Comparison of ENCODE assay signal across 21 cellular contexts in the genomic region with DNA sequence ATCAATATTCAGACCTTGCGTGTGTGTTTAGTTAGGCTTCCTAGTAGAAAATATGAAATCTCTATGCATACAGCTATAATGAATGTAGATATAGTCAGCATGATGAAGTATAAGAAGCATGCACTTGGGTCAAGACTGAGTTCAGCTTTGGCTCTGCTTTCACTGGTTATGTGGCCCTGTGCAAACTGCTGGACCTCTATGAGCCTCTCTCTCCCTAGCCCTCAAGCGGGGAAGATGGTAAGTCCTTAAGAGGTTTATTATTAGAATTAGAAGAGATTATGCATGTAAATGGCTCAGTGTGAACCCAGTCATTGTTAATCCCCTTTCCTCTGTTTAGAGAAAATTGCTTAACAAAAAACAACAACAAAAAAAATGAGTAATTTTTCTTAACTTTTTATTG.
DNase-seq lines count a peak whose midpoint lies in the region; ATAC-seq, FAIRE-seq and TF ChIP-seq lines count a peak whose summit lies in the region.
"Had no signal": no experiment of that assay in that cellular context is flagged by ENCODE, and none has a peak within 500 bp of the region (broad histone marks: within the 10 kb centered on the region; RNA-seq: fewer than 3 reads in every experiment).

No MANE protein-coding gene starts in this region.

- intact Hi-C loops in esophagus squamous epithelium (cut with DNase I): no loop called here

- H3K4me3 ChIP-seq in WERI-Rb-1 (ENCODE audit: low read depth, low read length) (no peak overlapping the region), esophagus squamous epithelium (no peak overlapping the region)
- H3K4me3 ChIP-seq: A549; BLaER1 treated with 17β-estradiol and CSF1 and Interleukin-3, amounts not matched to agents 10 nM and 100 nM; GM12878; GM23248 had no signal

- H3K36me3 ChIP-seq in WERI-Rb-1 (no peaks in the 10 kb centered on the region), esophagus squamous epithelium (no peaks in the 10 kb centered on the region)
- H3K36me3 ChIP-seq: BE2C; BLaER1 treated with 17β-estradiol and CSF1 and Interleukin-3, amounts not matched to agents 10 nM and 100 nM had no signal

- no peaks in the 10 kb centered on the region for H3K27me3 ChIP-seq in WERI-Rb-1 (ENCODE audit: insufficient read depth, low read depth, severe bottlenecking)
- H3K27me3 ChIP-seq in esophagus squamous epithelium: no peaks in the 10 kb centered on the region
- H3K27me3 ChIP-seq: BE2C had no signal

- H3K9me3 ChIP-seq in WERI-Rb-1 (ENCODE audit: severe bottlenecking) (no peaks in the 10 kb centered on the region), esophagus squamous epithelium (no peaks in the 10 kb centered on the region)
- H3K9me3 ChIP-seq: A549, BE2C had no signal

- no peak overlapping the region for H3K27ac ChIP-seq in WERI-Rb-1
- H3K27ac ChIP-seq in esophagus squamous epithelium: no peak overlapping the region
- H3K27ac ChIP-seq: A549; BLaER1 treated with 17β-estradiol and CSF1 and Interleukin-3, amounts not matched to agents 10 nM and 100 nM; GM23248 had no signal

- TF ChIP-seq CTCF in D721Med (IDR thresholded peaks at IDR 0.05; ENCODE audit: insufficient read depth, missing control alignments): no peak
- no peak for TF ChIP-seq CTCF in WERI-Rb-1 (IDR thresholded peaks at IDR 0.05; ENCODE audit: low read depth, low read length)
- no peak for TF ChIP-seq CTCF in esophagus squamous epithelium (IDR thresholded peaks at IDR 0.05)

- H3K4me1 ChIP-seq in esophagus squamous epithelium: no peaks in the 10 kb centered on the region
- H3K4me1 ChIP-seq: A549, BE2C had no signal

- peak; percentile 19 for DNase-seq in D721Med (ENCODE audit: insufficient read length, low spot score)
- peak; percentile 21 for DNase-seq in NCI-H524 treated with DMSO at 0.1 percent for 48 hours (lab: John Stamatoyannopoulos, UW)
- DNase-seq in WERI-Rb-1: peak; percentile 73
- DNase-seq in esophagus squamous epithelium (lab: John Stamatoyannopoulos, UW): no peak
- DNase-seq in stimulated activated CD4-positive, alpha-beta T cell treated with anti-CD3 and anti-CD28 coated beads, Interleukin-4, amount 100 ng/mL, for 1 hour: no peak
- DNase-seq: 8988T; ACHN; AML-193; BE2C; CD4-positive, alpha-beta T cell; CD8-positive, alpha-beta memory T cell; DMS153; DND-41; GDM1; GM23248; H9 had no signal

- FAIRE-seq in D721Med (lab: Jason Lieb, UNC): peak; percentile 92
- FAIRE-seq: A549, GM12878 had no signal

- TF ChIP-seq POLR2A in esophagus squamous epithelium (IDR thresholded peaks at IDR 0.05): no peak

- WGBS in esophagus squamous epithelium, 2 donors: 81 to 82% methylated on average over 2 of the region's 2 CpGs

- no peak for ATAC-seq in GM19324 (IDR thresholded peaks at IDR 0.05; ENCODE audit: low FRiP score, unreplicated experiment)
- ATAC-seq: A549, GM12878, HCT116 had no signal

Comparison
In these comparisons a context has a peak if more than half of its experiments do, and no peak if none do; other contexts are left out.
1. DNase-seq: peak in D721Med (single experiment), NCI-H524 treated with DMSO at 0.1 percent for 48 hours (single experiment) and WERI-Rb-1 (single experiment); none in esophagus squamous epithelium (single experiment) and stimulated activated CD4-positive, alpha-beta T cell treated with anti-CD3 and anti-CD28 coated beads, Interleukin-4, amount 100 ng/mL, for 1 hour (single experiment).